ENCODE assay signal across 17 cellular contexts in the genomic region with DNA sequence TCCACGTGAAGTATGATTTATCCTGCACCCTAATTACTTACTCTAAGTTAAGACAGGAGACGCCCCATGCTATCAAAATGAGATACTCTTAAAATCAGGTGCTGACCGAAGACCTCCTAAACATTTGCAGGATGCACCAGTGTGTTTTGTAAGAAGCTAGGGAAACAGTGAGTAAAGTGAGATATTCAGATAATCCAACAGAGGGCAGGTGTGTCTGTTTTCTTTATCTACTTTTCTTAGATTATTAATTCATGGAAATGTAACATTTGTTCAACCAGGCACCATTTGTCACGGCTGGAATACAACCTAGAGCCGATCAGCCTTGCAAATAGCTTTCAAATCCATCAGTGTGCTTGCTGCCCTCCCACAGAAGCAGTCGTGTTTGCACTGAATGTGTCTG.
A peak's percentile ranks its signal among the peaks of the same experiment; 100 is the strongest.
DNase-seq lines count a peak whose midpoint lies in the region; ATAC-seq and TF ChIP-seq lines count a peak whose summit lies in the region.
"Had no signal": no experiment of that assay in that cellular context is flagged by ENCODE, and none has a peak within 500 bp of the region (broad histone marks: within the 10 kb centered on the region; RNA-seq: fewer than 3 reads in every experiment).

No MANE protein-coding gene starts in this region.

- CTCF ChIA-PET in HCT116 (lab: Charles Lee): interaction anchor here (1.6 kb wide), 1 partner anchor 28 kb away, joined by 7 read pairs; no protein-coding TSS in a partner anchor
- CTCF ChIA-PET in CD8-positive, alpha-beta T cell (lab: Charles Lee): no interaction called here

- H3K36me3 Mint-ChIP-seq in progenitor cell of endocrine pancreas (ENCODE audit: insufficient read depth): no peaks in the 10 kb centered on the region
- H3K36me3 Mint-ChIP-seq in CD8-positive, alpha-beta T cell: no peaks in the 10 kb centered on the region
- H3K36me3 Mint-ChIP-seq: mesothelial cell of epicardium had no signal

- no peak overlapping the region for H3K4me3 ChIP-seq in HCT116 (replicated peaks in 1 of 2; ENCODE audit: low read depth in 1 of 2, low read length in 2 of 2)
- H3K4me3 ChIP-seq in CD8-positive, alpha-beta T cell (ENCODE audit: low read depth, low read length): no peak overlapping the region
- H3K4me3 ChIP-seq: MG63 had no signal

- RAD21 ChIA-PET in HCT116 (lab: Charles Lee; ENCODE audit: low non-redundant PET in 1 of 2, low total read pairs in 2 of 2, uncharacterized antibody in 2 of 2, unreplicated experiment in 2 of 2): no interaction called here

- no peak for TF ChIP-seq RAD21 in HCT116 (IDR thresholded peaks at IDR 0.05; ENCODE audit: low read depth)

- TF ChIP-seq CTCF in HCT116 (IDR thresholded peaks at IDR 0.05 in 2 of 3, conservative IDR thresholded peaks at IDR 0.05 in 1 of 3; ENCODE audit: borderline replicate concordance in 1 of 3, insufficient read depth in 1 of 3, low read depth in 2 of 3, low read length in 2 of 3): peak in 2 of 3 experiments; percentile 8 to 19; a peak in 1 of 6 replicates
- no peak for TF ChIP-seq CTCF in progenitor cell of endocrine pancreas (IDR thresholded peaks at IDR 0.05; ENCODE audit: unreplicated experiment)
- TF ChIP-seq CTCF in CD8-positive, alpha-beta T cell (IDR thresholded peaks at IDR 0.05): no peak

- POLR2A ChIA-PET in HCT116 (lab: Charles Lee): no interaction called here
- POLR2A ChIA-PET in CD8-positive, alpha-beta T cell (lab: Charles Lee): no interaction called here

- H3K4me1 ChIP-seq in HCT116 (ENCODE audit: control insufficient read depth in 1 of 2, insufficient read depth in 2 of 2, low read length in 2 of 2): no peaks in the 10 kb centered on the region
- no peaks in the 10 kb centered on the region for H3K4me1 ChIP-seq in CD8-positive, alpha-beta T cell (ENCODE audit: insufficient read depth, low read length)

- intact Hi-C loops in HCT116 (cut with micrococcal nuclease): no loop called here
- intact Hi-C loops in CD8-positive, alpha-beta T cell (cut with DNase I, micrococcal nuclease): no loop called here

- H3K79me2 ChIP-seq in HCT116 (ENCODE audit: insufficient read depth, low read length): no peaks in the 10 kb centered on the region

- ATAC-seq in HCT116: no peak
- no peak for ATAC-seq in CD8-positive, alpha-beta T cell

- no peak for TF ChIP-seq POLR2A in HCT116 (IDR thresholded peaks at IDR 0.05; ENCODE audit: borderline replicate concordance, extremely low read depth, insufficient read depth, insufficient read length)

- no peak overlapping the region for H2AFZ ChIP-seq in HCT116 (ENCODE audit: low read depth, low read length, poor library complexity, severe bottlenecking)

- H3K27ac ChIP-seq in HCT116 (ENCODE audit: low read depth, low read length): no peak overlapping the region
- H3K27ac ChIP-seq in CD8-positive, alpha-beta T cell (ENCODE audit: low read depth, low read length): no peak overlapping the region

- peaks cover 4% of the 10 kb centered on the region; the same call in 1 of the 2 replicates for H3K27me3 ChIP-seq in HCT116 (ENCODE audit: insufficient read depth, low read length)
- no peaks in the 10 kb centered on the region for H3K27me3 ChIP-seq in CD8-positive, alpha-beta T cell (ENCODE audit: insufficient read depth, low read length)
- H3K27me3 ChIP-seq: MG63 had no signal

- peak overlapping the region; percentile 3 for H3K27ac Mint-ChIP-seq in progenitor cell of endocrine pancreas
- no peak overlapping the region for H3K27ac Mint-ChIP-seq in CD8-positive, alpha-beta T cell
- H3K27ac Mint-ChIP-seq: activated T-helper 1 cell treated with anti-CD3 and anti-CD28 coated beads, Interleukin-12 subunit alpha, Interleukin-12 subunit beta, Interleukin-2, Interleukin-4 antibody, amounts not matched to agents 30 ng/mL and 10 ng/mL and 1 ng/mL, durations not matched to agents 14 hours and 24 hours and 36 hours; mesothelial cell of epicardium had no signal

- H3K4me2 ChIP-seq in HCT116 (ENCODE audit: low read length): no peak overlapping the region

- no peak overlapping the region for H3K4me3 Mint-ChIP-seq in progenitor cell of endocrine pancreas (ENCODE audit: low read depth)
- H3K4me3 Mint-ChIP-seq in CD8-positive, alpha-beta T cell: no peak overlapping the region
- H3K4me3 Mint-ChIP-seq: activated T-helper 1 cell treated with anti-CD3 and anti-CD28 coated beads, Interleukin-12 subunit alpha, Interleukin-12 subunit beta, Interleukin-2, Interleukin-4 antibody, amounts not matched to agents 30 ng/mL and 10 ng/mL and 1 ng/mL, durations not matched to agents 14 hours and 24 hours and 36 hours; central memory CD8-positive, alpha-beta T cell; mesothelial cell of epicardium; neural crest cell had no signal

- no peaks in the 10 kb centered on the region for H4K20me1 ChIP-seq in HCT116 (ENCODE audit: insufficient read depth)

- no peak for DNase-seq in HCT116 (ENCODE audit: low read depth, low spot score)
- DNase-seq in RKO (ENCODE audit: low spot score): peak; percentile 8
- DNase-seq in dermis blood vessel endothelial cell: peak; percentile 3
- DNase-seq in progenitor cell of endocrine pancreas (ENCODE audit: low spot score, unreplicated experiment): no peak
- no peak for DNase-seq in activated naive CD4-positive, alpha-beta T cell treated with Interleukin-2 at 50 U/mL for 16 hours
- DNase-seq in SKM-1 treated with dmso at 0.1 percent for 144 hours (lab: John Stamatoyannopoulos, UW; ENCODE audit: unreplicated experiment): no peak
- no peak for DNase-seq in CD8-positive, alpha-beta T cell
- DNase-seq: activated CD8-positive, alpha-beta memory T cell treated with anti-CD3 and anti-CD28 coated beads for 24 hours; C1 segment of cervical spinal cord; DMS79; MG63; NCI-H1694; SHP77 treated with DMSO at 0.1 percent for 48 hours had no signal

- H3K27me3 Mint-ChIP-seq in progenitor cell of endocrine pancreas: no peaks in the 10 kb centered on the region
- H3K27me3 Mint-ChIP-seq in CD8-positive, alpha-beta T cell (ENCODE audit: low read depth): peaks cover 10% of the 10 kb centered on the region

- H3K9me3 ChIP-seq in HCT116 (ENCODE audit: control insufficient read depth in 1 of 2, insufficient read depth in 1 of 2, low read depth in 1 of 2, low read length in 2 of 2): no peaks in the 10 kb centered on the region
- no peaks in the 10 kb centered on the region for H3K9me3 ChIP-seq in CD8-positive, alpha-beta T cell (ENCODE audit: low read length)
- H3K9me3 ChIP-seq: MG63 had no signal

- BruUV-seq in HCT116 (replicated peaks; lab: Mats Ljungman, UMichigan): no TSS peak

- H3K9me2 ChIP-seq in HCT116 (ENCODE audit: insufficient read depth): no peaks in the 10 kb centered on the region

- H3K9me3 Mint-ChIP-seq in progenitor cell of endocrine pancreas (ENCODE audit: low read depth): no peaks in the 10 kb centered on the region
- no peaks in the 10 kb centered on the region for H3K9me3 Mint-ChIP-seq in CD8-positive, alpha-beta T cell
- H3K9me3 Mint-ChIP-seq: activated T-helper 1 cell treated with anti-CD3 and anti-CD28 coated beads, Interleukin-12 subunit alpha, Interleukin-12 subunit beta, Interleukin-2, Interleukin-4 antibody, amounts not matched to agents 30 ng/mL and 10 ng/mL and 1 ng/mL, durations not matched to agents 14 hours and 24 hours and 36 hours; central memory CD8-positive, alpha-beta T cell; mesothelial cell of epicardium had no signal

- no peak overlapping the region for H3K9ac ChIP-seq in HCT116 (ENCODE audit: low read length)

- no peaks in the 10 kb centered on the region for H3K36me3 ChIP-seq in HCT116 (ENCODE audit: control insufficient read depth in 1 of 2, insufficient read depth in 2 of 2, low read length in 2 of 2)
- H3K36me3 ChIP-seq in CD8-positive, alpha-beta T cell (ENCODE audit: insufficient read depth, low read length): no peaks in the 10 kb centered on the region
- H3K36me3 ChIP-seq: MG63 had no signal

- H3K4me1 Mint-ChIP-seq in progenitor cell of endocrine pancreas (ENCODE audit: low read depth): no peaks in the 10 kb centered on the region
- no peaks in the 10 kb centered on the region for H3K4me1 Mint-ChIP-seq in CD8-positive, alpha-beta T cell (ENCODE audit: low read depth)
- H3K4me1 Mint-ChIP-seq: central memory CD8-positive, alpha-beta T cell; mesothelial cell of epicardium; neural crest cell had no signal

TF ChIP-seq in HCT116, 20 proteins besides CTCF, POLR2A, EP300 and RAD21 (continues in another document):
- TF ChIP-seq CEBPB (IDR thresholded peaks at IDR 0.05; ENCODE audit: low read depth) (no peak), YY1 (IDR thresholded peaks at IDR 0.05; ENCODE audit: extremely low read depth, insufficient replicate concordance, low read depth, low read length) (no peak), ZNF274 (IDR thresholded peaks at IDR 0.05; ENCODE audit: low read depth, low read length) (no peak), ZBTB33 (IDR thresholded peaks at IDR 0.05; ENCODE audit: extremely low read depth, insufficient replicate concordance, low read length) (no peak), POLR2AphosphoS5 (IDR thresholded peaks at IDR 0.05; ENCODE audit: low read depth, low read length) (no peak), SRF (IDR thresholded peaks at IDR 0.05; ENCODE audit: low read depth) (no peak), ZFX (IDR thresholded peaks at IDR 0.05) (no peak), FOSL1 (IDR thresholded peaks at IDR 0.05; ENCODE audit: low read depth) (no peak), CBX3 (IDR thresholded peaks at IDR 0.05; ENCODE audit: low read depth) (no peak), TCF7L2 (IDR thresholded peaks at IDR 0.05; ENCODE audit: borderline replicate concordance, extremely low read depth, insufficient read depth, insufficient read length) (no peak)
- TF ChIP-seq, protein P1, sequence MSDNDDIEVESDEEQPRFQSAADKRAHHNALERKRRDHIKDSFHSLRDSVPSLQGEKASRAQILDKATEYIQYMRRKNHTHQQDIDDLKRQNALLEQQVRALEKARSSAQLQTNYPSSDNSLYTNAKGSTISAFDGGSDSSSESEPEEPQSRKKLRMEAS (IDR thresholded peaks at IDR 0.05): no peak

Comparison
In these comparisons a context has a peak if more than half of its experiments do, and no peak if none do; other contexts are left out.
1. DNase-seq: peak in RKO (single experiment) and dermis blood vessel endothelial cell (single experiment); none in HCT116 (single experiment), progenitor cell of endocrine pancreas (single experiment), activated naive CD4-positive, alpha-beta T cell treated with Interleukin-2 at 50 U/mL for 16 hours (single experiment), SKM-1 treated with dmso at 0.1 percent for 144 hours (single experiment) and CD8-positive, alpha-beta T cell (0 of 7).
2. CTCF ChIP-seq: peak in HCT116 (2 of 3); none in progenitor cell of endocrine pancreas (single experiment) and CD8-positive, alpha-beta T cell (single experiment).